Comparison of ENCODE assay signal across 1 cellular context in the genomic region with DNA sequence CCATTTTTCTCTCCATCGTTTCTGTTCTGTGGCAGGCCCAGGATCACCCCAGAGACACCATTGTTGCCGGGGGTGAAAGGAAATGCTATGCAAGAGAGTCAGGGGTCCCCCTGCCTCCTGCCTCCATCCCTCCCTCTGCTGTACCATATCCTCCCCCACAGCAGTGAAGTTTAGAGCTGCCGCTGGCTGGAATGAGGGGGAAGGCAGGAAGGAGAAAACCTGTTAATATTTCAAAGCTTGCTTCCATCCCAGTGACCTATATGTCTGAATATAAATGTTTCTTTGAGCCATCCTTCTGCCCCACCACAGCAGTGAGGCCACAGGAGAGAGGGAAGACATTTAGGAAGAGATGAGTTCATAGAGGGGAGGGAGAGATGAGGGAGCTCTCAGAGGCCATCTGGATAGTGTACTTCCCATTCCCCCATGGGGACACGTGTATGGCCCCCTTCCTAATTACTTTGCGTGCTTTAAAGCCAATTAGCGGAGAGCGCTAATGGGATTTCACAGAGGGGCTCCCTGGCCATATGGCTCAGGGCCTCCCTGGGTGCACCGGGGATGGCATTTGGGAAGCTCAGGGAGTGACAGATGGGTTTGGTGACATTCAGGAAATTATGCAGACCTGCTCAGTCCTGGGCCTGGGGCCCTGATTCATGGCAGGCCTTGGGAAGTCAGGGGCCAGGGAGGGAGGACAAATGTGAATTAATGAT.
TF ChIP-seq lines count a peak whose summit lies in the region.

No MANE protein-coding gene starts in this region.

TF ChIP-seq in SK-N-SH treated with all-trans-retinoic acid at 6 μM for 48 hours, 23 proteins besides CTCF, POLR2A, EP300 and RAD21 (continued from another document):
- TF ChIP-seq, protein P1, sequence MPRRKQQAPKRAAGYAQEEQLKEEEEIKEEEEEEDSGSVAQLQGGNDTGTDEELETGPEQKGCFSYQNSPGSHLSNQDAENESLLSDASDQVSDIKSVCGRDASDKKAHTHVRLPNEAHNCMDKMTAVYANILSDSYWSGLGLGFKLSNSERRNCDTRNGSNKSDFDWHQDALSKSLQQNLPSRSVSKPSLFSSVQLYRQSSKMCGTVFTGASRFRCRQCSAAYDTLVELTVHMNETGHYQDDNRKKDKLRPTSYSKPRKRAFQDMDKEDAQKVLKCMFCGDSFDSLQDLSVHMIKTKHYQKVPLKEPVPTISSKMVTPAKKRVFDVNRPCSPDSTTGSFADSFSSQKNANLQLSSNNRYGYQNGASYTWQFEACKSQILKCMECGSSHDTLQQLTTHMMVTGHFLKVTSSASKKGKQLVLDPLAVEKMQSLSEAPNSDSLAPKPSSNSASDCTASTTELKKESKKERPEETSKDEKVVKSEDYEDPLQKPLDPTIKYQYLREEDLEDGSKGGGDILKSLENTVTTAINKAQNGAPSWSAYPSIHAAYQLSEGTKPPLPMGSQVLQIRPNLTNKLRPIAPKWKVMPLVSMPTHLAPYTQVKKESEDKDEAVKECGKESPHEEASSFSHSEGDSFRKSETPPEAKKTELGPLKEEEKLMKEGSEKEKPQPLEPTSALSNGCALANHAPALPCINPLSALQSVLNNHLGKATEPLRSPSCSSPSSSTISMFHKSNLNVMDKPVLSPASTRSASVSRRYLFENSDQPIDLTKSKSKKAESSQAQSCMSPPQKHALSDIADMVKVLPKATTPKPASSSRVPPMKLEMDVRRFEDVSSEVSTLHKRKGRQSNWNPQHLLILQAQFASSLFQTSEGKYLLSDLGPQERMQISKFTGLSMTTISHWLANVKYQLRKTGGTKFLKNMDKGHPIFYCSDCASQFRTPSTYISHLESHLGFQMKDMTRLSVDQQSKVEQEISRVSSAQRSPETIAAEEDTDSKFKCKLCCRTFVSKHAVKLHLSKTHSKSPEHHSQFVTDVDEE (CRISPR knock-in tag; IDR thresholded peaks at IDR 0.05), result peak; percentile 97
- no peak for TF ChIP-seq PPARA (CRISPR knock-in tag; IDR thresholded peaks at IDR 0.05; ENCODE audit: borderline replicate concordance)
- no peak; the same call in 1 of the 2 replicates for TF ChIP-seq ZNF8 (CRISPR knock-in tag; IDR thresholded peaks at IDR 0.05)
- peak; percentile 97 for TF ChIP-seq TCF4 (CRISPR knock-in tag; IDR thresholded peaks at IDR 0.05; ENCODE audit: borderline replicate concordance)
- no peak for TF ChIP-seq ARNTL (CRISPR knock-in tag; IDR thresholded peaks at IDR 0.05; ENCODE audit: borderline replicate concordance, low read depth)
- TF ChIP-seq, protein P2, sequence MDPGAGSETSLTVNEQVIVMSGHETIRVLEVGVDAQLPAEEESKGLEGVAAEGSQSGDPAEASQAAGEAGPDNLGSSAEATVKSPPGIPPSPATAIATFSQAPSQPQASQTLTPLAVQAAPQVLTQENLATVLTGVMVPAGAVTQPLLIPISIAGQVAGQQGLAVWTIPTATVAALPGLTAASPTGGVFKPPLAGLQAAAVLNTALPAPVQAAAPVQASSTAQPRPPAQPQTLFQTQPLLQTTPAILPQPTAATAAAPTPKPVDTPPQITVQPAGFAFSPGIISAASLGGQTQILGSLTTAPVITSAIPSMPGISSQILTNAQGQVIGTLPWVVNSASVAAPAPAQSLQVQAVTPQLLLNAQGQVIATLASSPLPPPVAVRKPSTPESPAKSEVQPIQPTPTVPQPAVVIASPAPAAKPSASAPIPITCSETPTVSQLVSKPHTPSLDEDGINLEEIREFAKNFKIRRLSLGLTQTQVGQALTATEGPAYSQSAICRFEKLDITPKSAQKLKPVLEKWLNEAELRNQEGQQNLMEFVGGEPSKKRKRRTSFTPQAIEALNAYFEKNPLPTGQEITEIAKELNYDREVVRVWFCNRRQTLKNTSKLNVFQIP (CRISPR knock-in tag; IDR thresholded peaks at IDR 0.05; ENCODE audit: borderline replicate concordance, low read depth), result no peak
- TF ChIP-seq ESRRG (CRISPR knock-in tag; IDR thresholded peaks at IDR 0.05), result no peak
- no peak for TF ChIP-seq TOX (CRISPR knock-in tag; IDR thresholded peaks at IDR 0.05; ENCODE audit: borderline replicate concordance)
- TF ChIP-seq SNAI2 (CRISPR knock-in tag; IDR thresholded peaks at IDR 0.05), result peak; percentile 34; the same call in 1 of the 2 replicates
- TF ChIP-seq ZNF70 (CRISPR knock-in tag; IDR thresholded peaks at IDR 0.05), result peak; percentile 31; the same call in 1 of the 2 replicates
- TF ChIP-seq ZC3H10 (CRISPR knock-in tag; IDR thresholded peaks at IDR 0.05), result no peak
- TF ChIP-seq OSR1 (CRISPR knock-in tag; IDR thresholded peaks at IDR 0.05), result no peak
- TF ChIP-seq, protein P3, sequence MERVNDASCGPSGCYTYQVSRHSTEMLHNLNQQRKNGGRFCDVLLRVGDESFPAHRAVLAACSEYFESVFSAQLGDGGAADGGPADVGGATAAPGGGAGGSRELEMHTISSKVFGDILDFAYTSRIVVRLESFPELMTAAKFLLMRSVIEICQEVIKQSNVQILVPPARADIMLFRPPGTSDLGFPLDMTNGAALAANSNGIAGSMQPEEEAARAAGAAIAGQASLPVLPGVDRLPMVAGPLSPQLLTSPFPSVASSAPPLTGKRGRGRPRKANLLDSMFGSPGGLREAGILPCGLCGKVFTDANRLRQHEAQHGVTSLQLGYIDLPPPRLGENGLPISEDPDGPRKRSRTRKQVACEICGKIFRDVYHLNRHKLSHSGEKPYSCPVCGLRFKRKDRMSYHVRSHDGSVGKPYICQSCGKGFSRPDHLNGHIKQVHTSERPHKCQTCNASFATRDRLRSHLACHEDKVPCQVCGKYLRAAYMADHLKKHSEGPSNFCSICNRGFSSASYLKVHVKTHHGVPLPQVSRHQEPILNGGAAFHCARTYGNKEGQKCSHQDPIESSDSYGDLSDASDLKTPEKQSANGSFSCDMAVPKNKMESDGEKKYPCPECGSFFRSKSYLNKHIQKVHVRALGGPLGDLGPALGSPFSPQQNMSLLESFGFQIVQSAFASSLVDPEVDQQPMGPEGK (CRISPR knock-in tag; IDR thresholded peaks at IDR 0.05; ENCODE audit: borderline replicate concordance), result no peak
- no peak for TF ChIP-seq ZNF565 (CRISPR knock-in tag; conservative IDR thresholded peaks at IDR 0.05; ENCODE audit: low read depth)
- no peak for TF ChIP-seq CSDC2 (CRISPR knock-in tag; IDR thresholded peaks at IDR 0.05)
- TF ChIP-seq RARB (CRISPR knock-in tag; IDR thresholded peaks at IDR 0.05), result no peak
- peak; percentile 50 for TF ChIP-seq ISL1 (CRISPR knock-in tag; IDR thresholded peaks at IDR 0.05)
